ENCODE assay signal across 9 cellular contexts in the genomic region with DNA sequence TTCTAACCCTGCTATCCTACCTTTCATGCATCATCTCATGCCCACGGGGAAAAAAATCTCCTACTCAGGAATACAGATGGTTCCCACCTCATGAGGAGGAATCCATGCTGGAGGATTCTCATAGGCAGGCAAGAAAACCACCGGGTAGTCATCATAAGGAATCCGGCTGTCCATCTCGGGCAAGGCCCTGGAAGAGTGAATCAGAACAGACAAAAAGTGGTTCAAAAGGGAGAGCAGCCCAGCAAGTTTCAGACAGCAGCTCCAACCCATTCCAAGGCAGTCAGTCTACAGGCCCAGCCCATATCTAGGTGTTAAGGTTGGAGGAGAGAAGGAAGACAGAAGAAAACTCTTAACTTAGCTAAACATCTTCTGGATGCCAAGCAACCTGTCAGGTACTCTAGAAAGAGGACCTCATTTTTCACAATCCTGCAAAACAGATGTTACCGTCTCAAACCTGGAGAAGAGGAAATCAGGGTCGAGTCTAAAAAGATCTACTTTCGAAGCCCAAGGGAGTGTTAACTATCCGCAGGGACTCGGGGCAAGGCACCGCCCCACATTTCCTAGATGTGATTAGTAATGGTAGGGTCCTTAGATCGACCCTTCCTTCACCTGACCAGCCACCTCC. TPM values are rescaled to one million over a fixed set of nuclear protein-coding genes. Genes with fewer than 3 reads are reported as not detected.
DNase-seq lines count a peak whose midpoint lies in the region; ATAC-seq and TF ChIP-seq lines count a peak whose summit lies in the region.
"Had no signal": no experiment of that assay in that cellular context is flagged by ENCODE, and none has a peak within 500 bp of the region (broad histone marks: within the 10 kb centered on the region; RNA-seq: fewer than 3 reads in every experiment).

No MANE protein-coding gene starts in this region.

- H3K9me3 ChIP-seq in heart right ventricle (no peaks in the 10 kb centered on the region), thyroid gland (no peaks in the 10 kb centered on the region)

- TF ChIP-seq CTCF in heart right ventricle (IDR thresholded peaks at IDR 0.05) (no peak), kidney epithelial cell (IDR thresholded peaks at IDR 0.05; ENCODE audit: insufficient read depth, low read length, poor library complexity, severe bottlenecking) (no peak), thyroid gland (IDR thresholded peaks at IDR 0.05) (no peak)

- WGBS in heart right ventricle, 2 donors = 23% methylated on average over 11 of the region's 11 CpGs
- 47 to 55% methylated on average over 5 to 6 of the region's 11 CpGs for WGBS in thyroid gland, 2 donors

- DNase-seq in heart right ventricle (no peak), Right ventricle myocardium superior (no peak), kidney epithelial cell (ENCODE audit: low read depth) (no peak), thyroid gland (no peak), NCI-H187 (lab: John Stamatoyannopoulos, UW) (no peak)

- H3K4me1 ChIP-seq in heart right ventricle (peaks cover 0 to 10% (median 7%) of the 10 kb centered on the region in 9 donors), thyroid gland (peaks cover 0 to 7% of the 10 kb centered on the region in 2 donors)

- H3K27me3 Mint-ChIP-seq in activated naive CD8-positive, alpha-beta T cell = no peaks in the 10 kb centered on the region

- H3K4me1 Mint-ChIP-seq in activated naive CD8-positive, alpha-beta T cell (ENCODE audit: low read depth) = peaks cover 12% of the 10 kb centered on the region

- ATAC-seq in heart right ventricle (peak in 1 of 8 donors; percentile 12), Right ventricle myocardium superior (ENCODE audit: poor library complexity) (no peak), HG02798 (IDR thresholded peaks at IDR 0.05; ENCODE audit: poor library complexity, unreplicated experiment) (no peak), GM18867 (IDR thresholded peaks at IDR 0.05; ENCODE audit: unreplicated experiment) (no peak)

- H3K9me3 Mint-ChIP-seq in activated naive CD8-positive, alpha-beta T cell (ENCODE audit: low read depth) = no peaks in the 10 kb centered on the region

- H3K4me3 ChIP-seq in heart right ventricle (peak overlapping the region; percentile 28 to 68 (median 59)), kidney epithelial cell (ENCODE audit: low read depth, low read length) (peak overlapping the region; percentile 83), thyroid gland (replicated peaks in 1 of 3) (peak overlapping the region in 2 of 3 donors; percentile 23 to 37)

- H3K27ac ChIP-seq in heart right ventricle = peak overlapping the region in 8 of 10 donors; percentile 63 to 85 (median 70)
- H3K27ac ChIP-seq in thyroid gland = peak overlapping the region in 1 of 3 donors; percentile 24

- H3K4me3 Mint-ChIP-seq in activated naive CD8-positive, alpha-beta T cell = peak overlapping the region; percentile 90

- peaks cover 5% of the 10 kb centered on the region for H3K36me3 Mint-ChIP-seq in activated naive CD8-positive, alpha-beta T cell

- H3K27ac Mint-ChIP-seq in activated naive CD8-positive, alpha-beta T cell = peak overlapping the region; percentile 61

- peaks cover 0 to 30% (median 0%) of the 10 kb centered on the region in 7 donors for H3K27me3 ChIP-seq in heart right ventricle
- H3K27me3 ChIP-seq in kidney epithelial cell (ENCODE audit: control insufficient read depth, insufficient read depth, low read length) = no peaks in the 10 kb centered on the region
- H3K27me3 ChIP-seq in thyroid gland = no peaks in the 10 kb centered on the region

- intact Hi-C loops in heart right ventricle (cut with DNase I) (no loop called here), Right ventricle myocardium superior (cut with DNase I) (no loop called here), thyroid gland (cut with DNase I) (no loop called here)

- no peak for TF ChIP-seq POLR2A in thyroid gland (IDR thresholded peaks at IDR 0.05)

- H3K36me3 ChIP-seq in heart right ventricle = peaks cover 0 to 36% (median 0%) of the 10 kb centered on the region in 9 donors
- no peaks in the 10 kb centered on the region for H3K36me3 ChIP-seq in kidney epithelial cell (ENCODE audit: control insufficient read depth, insufficient read depth, low read length)
- H3K36me3 ChIP-seq in thyroid gland = peaks cover 0 to 2% of the 10 kb centered on the region in 2 donors

RNA-seq across cellular contexts. Expression of gene PDZD11, which starts 0.4 kb away (rescaled TPM):
- total RNA-seq in heart right ventricle (10 to 100 TPM; 35.2 to 45.5 (median 38.0) TPM), Right ventricle myocardium superior (34.6 TPM), kidney epithelial cell (31.5 and 48.4 TPM in 2 replicates), thyroid gland (10 to 100 TPM; 31.1 to 38.2 (median 36.5) TPM)
- 10 to 100 TPM; 46.0 to 47.6 TPM for polyA plus RNA-seq in heart right ventricle

RNA-seq across cellular contexts. Expression of gene KIF4A, which starts 0.6 kb away (rescaled TPM):
- 1 to 10 TPM in 1 of 10 donors, under 1 TPM in 6, not detected in 3; 0.09 to 2.8 (median 0.28) TPM for total RNA-seq in heart right ventricle
- polyA plus RNA-seq in heart right ventricle = under 1 TPM in 1 of 2 donors, not detected in 1; 0.07 TPM
- total RNA-seq in Right ventricle myocardium superior = 0.19 TPM
- 3.4 and 4.8 TPM in 2 replicates for total RNA-seq in kidney epithelial cell
- under 1 TPM in 3 of 4 donors, not detected in 1; 0.11 to 0.71 (median 0.13) TPM for total RNA-seq in thyroid gland

RNA-seq across cellular contexts. Expression of gene RAB41, which starts 7.3 kb away (rescaled TPM):
- total RNA-seq in heart right ventricle = not detected
- polyA plus RNA-seq in heart right ventricle = not detected
- not detected for total RNA-seq in Right ventricle myocardium superior
- total RNA-seq in kidney epithelial cell = not detected in 2 replicates
- not detected for total RNA-seq in thyroid gland
- total RNA-seq: lung microvascular endothelial cell had no signal

RNA-seq across cellular contexts. Expression of gene ARR3, which starts 21.1 kb away (rescaled TPM):
- total RNA-seq in heart right ventricle (not detected), Right ventricle myocardium superior (not detected), kidney epithelial cell (not detected in 2 replicates), thyroid gland (not detected)
- polyA plus RNA-seq in heart right ventricle = not detected
- total RNA-seq: lung microvascular endothelial cell had no signal

RNA-seq across cellular contexts. Expression of gene P2RY4, which starts 29.3 kb away (rescaled TPM):
- total RNA-seq in heart right ventricle = under 1 TPM in 3 of 10 donors, not detected in 7; 0.16 to 0.35 (median 0.19) TPM
- under 1 TPM in 1 of 2 donors, not detected in 1; 0.03 TPM for polyA plus RNA-seq in heart right ventricle
- not detected for total RNA-seq in Right ventricle myocardium superior
- total RNA-seq in kidney epithelial cell = not detected in 2 replicates
- 1 to 10 TPM in 1 of 4 donors, under 1 TPM in 1, not detected in 2; 0.56 to 1.6 TPM for total RNA-seq in thyroid gland
- total RNA-seq: lung microvascular endothelial cell had no signal

Comparison
In these comparisons a context has a peak if more than half of its experiments do, and no peak if none do; other contexts are left out.
1. H3K4me3 ChIP-seq: peak in every context shown above with its lines; median percentile 83 in kidney epithelial cell; 59 in heart right ventricle; 30 in thyroid gland.